ENCODE assay signal across 8 cellular contexts in the genomic region with DNA sequence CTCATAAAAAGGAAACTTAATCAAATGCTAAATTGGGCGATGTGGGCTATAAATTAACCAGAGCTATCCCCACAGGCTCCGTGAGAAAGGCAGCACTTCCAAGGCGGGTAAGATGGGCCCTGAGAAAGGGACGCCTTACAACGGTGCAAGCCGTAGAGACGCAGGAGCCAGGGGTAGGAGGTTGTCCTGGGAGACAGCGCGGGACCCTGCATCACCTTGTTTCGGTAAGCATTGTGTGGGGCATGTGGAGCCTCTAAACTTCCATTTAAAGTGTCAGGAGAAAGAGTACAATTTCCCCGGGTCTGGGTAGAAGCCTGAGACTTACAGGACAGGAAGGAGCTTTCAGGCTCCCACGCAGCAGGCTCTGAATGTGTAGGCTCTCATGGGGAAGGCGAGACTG. TPM values are rescaled to one million over a fixed set of nuclear protein-coding genes. Genes with fewer than 3 reads are reported as not detected.
DNase-seq lines count a peak whose midpoint lies in the region; ATAC-seq, FAIRE-seq and TF ChIP-seq lines count a peak whose summit lies in the region.

No MANE protein-coding gene starts in this region.

- peak overlapping the region; percentile 56 for H3K4me3 ChIP-seq in WERI-Rb-1 (ENCODE audit: low read depth, low read length)
- H3K4me3 ChIP-seq in skeletal muscle tissue (ENCODE audit: low read length in 3 of 3) = peak overlapping the region; percentile 66 to 95 (median 76)

- H3K27me3 ChIP-seq in H9 (ENCODE audit: insufficient read depth, low read length) = no peaks in the 10 kb centered on the region
- no peaks in the 10 kb centered on the region for H3K27me3 ChIP-seq in WERI-Rb-1 (ENCODE audit: insufficient read depth, low read depth, severe bottlenecking)
- H3K27me3 ChIP-seq in skeletal muscle tissue (ENCODE audit: control insufficient read depth in 3 of 3, insufficient read depth in 3 of 3, low read length in 3 of 3) = peaks cover 0 to 5% (median 0%) of the 10 kb centered on the region in 3 donors

- no peak overlapping the region for H2BK5ac ChIP-seq in H9 (ENCODE audit: insufficient read length, low read length)

- H4K5ac ChIP-seq in H9 (ENCODE audit: insufficient read length, low read depth, low read length) = no peak overlapping the region

- H3K36me3 Mint-ChIP-seq in H9 (ENCODE audit: insufficient read depth in 1 of 3, low read depth in 3 of 3) = no peaks in the 10 kb centered on the region; a peak in 1 of 7 replicates
- no peaks in the 10 kb centered on the region for H3K36me3 Mint-ChIP-seq in glutamatergic neuron (ENCODE audit: unreplicated experiment)

- H3K4ac ChIP-seq in H9 (ENCODE audit: low read depth, low read length) = no peak overlapping the region

- H3K4me3 Mint-ChIP-seq in H9 = peak overlapping the region; percentile 69 to 84
- peak overlapping the region; percentile 84 for H3K4me3 Mint-ChIP-seq in glutamatergic neuron (ENCODE audit: unreplicated experiment)

- H3K79me2 ChIP-seq in H9 (ENCODE audit: insufficient read depth, low read length) = no peaks in the 10 kb centered on the region

- H3K27ac ChIP-seq in H9 (ENCODE audit: insufficient read length, low read depth, low read length) (no peak overlapping the region), WERI-Rb-1 (no peak overlapping the region), skeletal muscle tissue (ENCODE audit: low read depth, low read length) (peak overlapping the region; percentile 96)

- H3T11ph ChIP-seq in H9 (ENCODE audit: low read length) = no peak overlapping the region

- peaks cover 12% of the 10 kb centered on the region for H3K27me3 Mint-ChIP-seq in H9 (ENCODE audit: low read depth)
- peaks cover 4% of the 10 kb centered on the region for H3K27me3 Mint-ChIP-seq in glutamatergic neuron (ENCODE audit: unreplicated experiment)

- no peak overlapping the region for H2BK12ac ChIP-seq in H9 (ENCODE audit: insufficient read length, low read depth, low read length)

- H3K27ac Mint-ChIP-seq in H9 (peak overlapping the region in 2 of 3 experiments; percentile 63 to 71; a peak in 1 of 7 replicates), glutamatergic neuron (ENCODE audit: unreplicated experiment) (no peak overlapping the region)

- no peak overlapping the region for H3K23ac ChIP-seq in H9 (ENCODE audit: insufficient read length, low read depth, low read length)

- H3K9me3 Mint-ChIP-seq in H9 = no peaks in the 10 kb centered on the region
- peaks cover 3% of the 10 kb centered on the region for H3K9me3 Mint-ChIP-seq in glutamatergic neuron (ENCODE audit: unreplicated experiment)

- no peaks in the 10 kb centered on the region for H4K20me1 ChIP-seq in H9 (ENCODE audit: control insufficient read depth, insufficient read depth, insufficient read length)

- H3K4me2 ChIP-seq in H9 (ENCODE audit: insufficient read depth, insufficient read length, low read length) = peak overlapping the region; percentile 80

- no CpG with 5 or more reads among the region's 13 CpGs for WGBS in H9 (ENCODE audit: extremely low coverage, insufficient read length, low lambda C conversion rate)

- H3K9me3 ChIP-seq in H9 (ENCODE audit: control insufficient read depth, low read depth, low read length) = no peaks in the 10 kb centered on the region
- no peaks in the 10 kb centered on the region for H3K9me3 ChIP-seq in WERI-Rb-1 (ENCODE audit: severe bottlenecking)
- no peaks in the 10 kb centered on the region for H3K9me3 ChIP-seq in skeletal muscle tissue (ENCODE audit: control insufficient read depth in 3 of 3, low read length in 3 of 3)

- H3K4me1 ChIP-seq in H9 (ENCODE audit: insufficient read depth, low read length) (no peaks in the 10 kb centered on the region; the same call in 1 of the 2 replicates), skeletal muscle tissue (ENCODE audit: control insufficient read depth in 3 of 3, insufficient read depth in 3 of 3, low read length in 3 of 3) (peaks cover 39 to 48% (median 40%) of the 10 kb centered on the region in 3 donors)

- no peak overlapping the region for H2AK5ac ChIP-seq in H9 (ENCODE audit: insufficient read length, low read length)

- no peak for TF ChIP-seq POLR2A in GM12892 (IDR thresholded peaks at IDR 0.05; ENCODE audit: low read depth, low read length)

- DNase-seq in H9 (no peak), WERI-Rb-1 (no peak), glutamatergic neuron (no peak), GM12892 (ENCODE audit: insufficient read length) (no peak), NCI-H1436 (lab: John Stamatoyannopoulos, UW) (no peak), NCI-H2107 (lab: John Stamatoyannopoulos, UW) (no peak)

- no peak overlapping the region for H3K18ac ChIP-seq in H9 (ENCODE audit: insufficient read length, low read depth, low read length)

- H3K9ac ChIP-seq in H9 (ENCODE audit: extremely low read depth, insufficient read length, low read length) = no peak overlapping the region
- H3K9ac ChIP-seq in skeletal muscle tissue (ENCODE audit: low read depth in 1 of 3, low read length in 3 of 3) = peak overlapping the region in 2 of 3 donors; percentile 73 to 100

- H4K8ac ChIP-seq in H9 (replicated peaks; ENCODE audit: insufficient read length, low read depth, low read length) = no peak overlapping the region

- no peak for TF ChIP-seq CTCF in H9 (conservative IDR thresholded peaks at IDR 0.05)
- no peak for TF ChIP-seq CTCF in WERI-Rb-1 (IDR thresholded peaks at IDR 0.05; ENCODE audit: low read depth, low read length)
- TF ChIP-seq CTCF in glutamatergic neuron (IDR thresholded peaks at IDR 0.05; ENCODE audit: partially characterized antibody, unreplicated experiment) = no peak

- H3K4me1 Mint-ChIP-seq in H9 = peaks cover 32 to 48% of the 10 kb centered on the region in 2 experiments
- H3K4me1 Mint-ChIP-seq in glutamatergic neuron (ENCODE audit: low read depth, unreplicated experiment) = peaks cover 10% of the 10 kb centered on the region

- H4K91ac ChIP-seq in H9 (ENCODE audit: insufficient read length, low read depth, low read length) = no peak overlapping the region

- no peak overlapping the region for H2BK20ac ChIP-seq in H9 (ENCODE audit: low read depth, low read length, poor library complexity, severe bottlenecking)

- no peak overlapping the region for H3K56ac ChIP-seq in H9 (ENCODE audit: insufficient read length, low read depth, low read length)

- no peak overlapping the region for H2AFZ ChIP-seq in H9 (ENCODE audit: low read length)

- H3K23me2 ChIP-seq in H9 (ENCODE audit: insufficient read length, low read depth, low read length, poor library complexity, severe bottlenecking) = peaks cover 11% of the 10 kb centered on the region

- peak overlapping the region; percentile 32; the same call in 1 of the 2 replicates for H3K14ac ChIP-seq in H9 (ENCODE audit: insufficient read depth, low read length)

- no peak for FAIRE-seq in GM12892 (lab: Jason Lieb, UNC)

- no peak overlapping the region for H2BK120ac ChIP-seq in H9 (ENCODE audit: low read depth, low read length, poor library complexity, severe bottlenecking)

- H3K36me3 ChIP-seq in WERI-Rb-1 = no peaks in the 10 kb centered on the region
- peaks cover 0 to 5% (median 0%) of the 10 kb centered on the region in 3 donors for H3K36me3 ChIP-seq in skeletal muscle tissue (ENCODE audit: control insufficient read depth in 3 of 3, insufficient read depth in 3 of 3, low read length in 3 of 3)

- H2BK15ac ChIP-seq in H9 (ENCODE audit: low read depth, low read length) = no peak overlapping the region

- ATAC-seq in HG02973 (IDR thresholded peaks at IDR 0.05; ENCODE audit: unreplicated experiment) = no peak

- H3K79me1 ChIP-seq in H9 (ENCODE audit: insufficient read depth, low read depth, low read length, poor library complexity, severe bottlenecking) = no peaks in the 10 kb centered on the region

RNA-seq across cellular contexts. Expression of gene PER2, which starts 1.2 kb away (rescaled TPM):
- 12.1 and 12.9 TPM in 2 replicates for total RNA-seq in H9 (2021)
- 3.8 TPM for total RNA-seq in glutamatergic neuron (ENCODE audit: unreplicated experiment)
- 8.4 TPM for total RNA-seq in skeletal muscle tissue
- polyA plus RNA-seq in GM12892 (2012; ENCODE audit: missing spikeins) = 3.3 TPM

RNA-seq across cellular contexts. Expression of gene TRAF3IP1, which starts 30.7 kb away (rescaled TPM):
- total RNA-seq in H9 (2021) (12.9 and 16.4 TPM in 2 replicates), glutamatergic neuron (ENCODE audit: unreplicated experiment) (10.3 TPM), skeletal muscle tissue (4.2 TPM)
- polyA plus RNA-seq in GM12892 (2012; ENCODE audit: missing spikeins) = 5.5 TPM

RNA-seq across cellular contexts. Expression of gene HES6, which starts 49.7 kb away (rescaled TPM):
- total RNA-seq in H9 (2021) (27.1 and 27.7 TPM in 2 replicates), glutamatergic neuron (ENCODE audit: unreplicated experiment) (665 TPM), skeletal muscle tissue (7.8 TPM)
- 0.42 TPM for polyA plus RNA-seq in GM12892 (2012; ENCODE audit: missing spikeins)

Comparison
In these comparisons a context has a peak if more than half of its experiments do, and no peak if none do; other contexts are left out.
1. RNA of gene HES6, which starts 49.7 kb away (total RNA-seq): 665 TPM in glutamatergic neuron (single experiment); 27.1 to 27.7 TPM in H9 and 7.8 TPM in skeletal muscle tissue (single experiment); every median in the first group is over 10 times any median in the second.